ENCODE assay signal across 13 cellular contexts in the genomic region with DNA sequence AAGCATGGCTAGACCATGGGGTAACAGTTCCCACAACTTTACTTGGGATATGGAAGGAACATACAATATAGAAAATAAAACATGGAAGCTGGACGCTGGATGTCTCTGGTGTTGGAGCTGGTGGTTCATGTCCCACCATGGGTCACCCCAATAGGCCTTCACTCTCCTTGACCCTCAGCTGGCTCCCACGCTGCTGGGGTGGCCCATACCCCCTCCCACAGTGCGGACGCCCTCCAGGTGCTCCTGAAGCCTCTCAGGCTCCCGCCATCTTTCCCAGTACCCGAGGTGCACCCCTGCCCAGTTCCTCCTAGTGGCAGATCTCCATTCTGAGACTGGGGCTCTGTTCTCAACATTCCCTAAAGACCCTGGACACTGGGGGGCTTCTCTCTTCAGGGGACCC. TPM values are rescaled to one million over a fixed set of nuclear protein-coding genes. Genes with fewer than 3 reads are reported as not detected.
DNase-seq lines count a peak whose midpoint lies in the region; ATAC-seq and TF ChIP-seq lines count a peak whose summit lies in the region.
"Had no signal": no experiment of that assay in that cellular context is flagged by ENCODE, and none has a peak within 500 bp of the region (broad histone marks: within the 10 kb centered on the region; RNA-seq: fewer than 3 reads in every experiment).

No MANE protein-coding gene starts in this region.

- peaks cover 16% of the 10 kb centered on the region for H3K4me1 Mint-ChIP-seq in GM23338

- H3K9ac ChIP-seq in mammary epithelial cell (ENCODE audit: insufficient read depth, low read length) (peak overlapping the region; percentile 18), mesendoderm (ENCODE audit: low read length) (no peak overlapping the region), smooth muscle cell (ENCODE audit: low read depth) (peak overlapping the region; percentile 35)

- H2AFZ ChIP-seq in GM23338 (peak overlapping the region; percentile 99), mammary epithelial cell (ENCODE audit: low read depth, low read length) (peak overlapping the region; percentile 80), smooth muscle cell (ENCODE audit: low read depth) (no peak overlapping the region)

- ATAC-seq in GM23338 (no peak), HG03135 (IDR thresholded peaks at IDR 0.05; ENCODE audit: unreplicated experiment) (no peak), HG03175 (IDR thresholded peaks at IDR 0.05; ENCODE audit: unreplicated experiment) (no peak)
- ATAC-seq: activated CD4-positive, alpha-beta T cell treated with anti-CD3 and anti-CD28 coated beads for 36 hours had no signal

- H3K4ac ChIP-seq in mesendoderm (ENCODE audit: low read depth, low read length), result no peak overlapping the region

- no TSS peak for BruUV-seq in mammary epithelial cell (replicated peaks; lab: Mats Ljungman, UMichigan)

- no peak for DNase-seq in GM23338 (ENCODE audit: low spot score)
- DNase-seq in mammary epithelial cell, result no peak
- no peak for DNase-seq in mesendoderm
- DNase-seq in smooth muscle cell (lab: John Stamatoyannopoulos, UW; ENCODE audit: unreplicated experiment), result no peak
- DNase-seq in NCI-H345 treated with DMSO at 0.1 percent for 48 hours (lab: John Stamatoyannopoulos, UW; ENCODE audit: unreplicated experiment), result no peak
- no peak for DNase-seq in NCI-H1105 treated with DMSO at 0.1 percent for 48 hours (lab: John Stamatoyannopoulos, UW)
- DNase-seq: activated CD4-positive, alpha-beta T cell treated with anti-CD3 and anti-CD28 coated beads for 36 hours; NCI-H1930; NK-92 treated with Interleukin-12 subunit alpha and Interleukin-12 subunit beta, amount 100 ng/mL, for 24 hours had no signal

- H3K9me2 ChIP-seq in GM23338 (ENCODE audit: insufficient read depth), result peaks cover 12% of the 10 kb centered on the region; the same call in 1 of the 2 replicates

- H3K9me3 ChIP-seq in mammary epithelial cell (replicated peaks; ENCODE audit: insufficient read depth, low read length) (peaks cover 7% of the 10 kb centered on the region), smooth muscle cell (replicated peaks; ENCODE audit: low read depth) (no peaks in the 10 kb centered on the region)

- H2AK5ac ChIP-seq in mesendoderm (ENCODE audit: low read length), result no peak overlapping the region

- no peaks in the 10 kb centered on the region for H3K27me3 ChIP-seq in GM23338 (ENCODE audit: insufficient read depth)
- H3K27me3 ChIP-seq in mammary epithelial cell (ENCODE audit: insufficient read depth, low read length), result no peaks in the 10 kb centered on the region
- no peaks in the 10 kb centered on the region for H3K27me3 ChIP-seq in mesendoderm (ENCODE audit: insufficient read depth, low read length, poor library complexity)
- no peaks in the 10 kb centered on the region for H3K27me3 ChIP-seq in smooth muscle cell (ENCODE audit: low read depth)

- peak overlapping the region; percentile 69 for H3K27ac Mint-ChIP-seq in GM23338
- H3K27ac Mint-ChIP-seq: activated CD4-positive, alpha-beta T cell treated with anti-CD3 and anti-CD28 coated beads for 36 hours had no signal

- H3K79me2 ChIP-seq in GM23338 (replicated peaks; ENCODE audit: insufficient read depth), result no peaks in the 10 kb centered on the region
- H3K79me2 ChIP-seq in mammary epithelial cell (ENCODE audit: insufficient read depth, low read length), result no peaks in the 10 kb centered on the region
- H3K79me2 ChIP-seq in mesendoderm (ENCODE audit: control insufficient read depth, insufficient read depth, low read length), result no peaks in the 10 kb centered on the region
- H3K79me2 ChIP-seq in smooth muscle cell (ENCODE audit: low read depth), result no peaks in the 10 kb centered on the region

- no peak overlapping the region for H2BK5ac ChIP-seq in mesendoderm (ENCODE audit: low read length)

- intact Hi-C loops in mammary epithelial cell (cut with micrococcal nuclease), result no loop called here

- peaks cover 21% of the 10 kb centered on the region for H3K36me3 Mint-ChIP-seq in GM23338 (ENCODE audit: low read depth)

- H3K79me1 ChIP-seq in mesendoderm (ENCODE audit: low read length), result no peaks in the 10 kb centered on the region

- H3K27me3 Mint-ChIP-seq in GM23338 (ENCODE audit: insufficient read depth, low read depth, poor library complexity), result peaks cover 16% of the 10 kb centered on the region
- H3K27me3 Mint-ChIP-seq: activated CD4-positive, alpha-beta T cell treated with anti-CD3 and anti-CD28 coated beads for 36 hours had no signal

- H3F3A ChIP-seq in GM23338 (replicated peaks; ENCODE audit: low read depth), result no peaks in the 10 kb centered on the region
- H3F3A ChIP-seq in smooth muscle cell (ENCODE audit: low read depth), result peaks cover 38% of the 10 kb centered on the region

- in situ Hi-C loops in mammary epithelial cell (cut with MboI; ENCODE audit: low sequenced_read_pairs in 2 of 2), result no loop called here

- dilution Hi-C loops in mammary epithelial cell (cut with HindIII; ENCODE audit: low sequenced_read_pairs), result no loop called here

- H3K27ac ChIP-seq in GM23338 (ENCODE audit: low read depth), result no peak overlapping the region
- peak overlapping the region; percentile 92 for H3K27ac ChIP-seq in mammary epithelial cell (ENCODE audit: insufficient read depth, low read depth, low read length)
- peak overlapping the region; percentile 85 for H3K27ac ChIP-seq in mesendoderm (ENCODE audit: low read depth, low read length)
- peak overlapping the region; percentile 95 for H3K27ac ChIP-seq in smooth muscle cell (ENCODE audit: low read depth)

- H3K4me3 ChIP-seq in GM23338 (no peak overlapping the region), mammary epithelial cell (replicated peaks in 1 of 3; ENCODE audit: insufficient read depth in 1 of 3, low read depth in 2 of 3, low read length in 3 of 3) (no peak overlapping the region), mesendoderm (ENCODE audit: low read length) (no peak overlapping the region), smooth muscle cell (no peak overlapping the region)

- H2BK15ac ChIP-seq in mesendoderm (replicated peaks; ENCODE audit: low read depth), result no peak overlapping the region

- H3K36me3 ChIP-seq in GM23338 (ENCODE audit: insufficient read depth) (no peaks in the 10 kb centered on the region), mammary epithelial cell (ENCODE audit: insufficient read depth, low read length) (no peaks in the 10 kb centered on the region), mesendoderm (ENCODE audit: control insufficient read depth, insufficient read depth, low read length) (no peaks in the 10 kb centered on the region), smooth muscle cell (ENCODE audit: low read depth) (no peaks in the 10 kb centered on the region)

- no peak overlapping the region for H4K8ac ChIP-seq in mesendoderm (ENCODE audit: low read depth, low read length)

- H3K9me3 Mint-ChIP-seq in GM23338, result peaks cover 31% of the 10 kb centered on the region

- H3K4me1 ChIP-seq in GM23338 (ENCODE audit: insufficient read depth), result peaks cover 13% of the 10 kb centered on the region; the same call in 1 of the 2 replicates
- peaks cover 49% of the 10 kb centered on the region for H3K4me1 ChIP-seq in mammary epithelial cell (ENCODE audit: insufficient read depth, low read length)
- H3K4me1 ChIP-seq in mesendoderm (ENCODE audit: control insufficient read depth, low read depth, low read length), result peaks cover 4% of the 10 kb centered on the region
- peaks cover 17% of the 10 kb centered on the region for H3K4me1 ChIP-seq in smooth muscle cell (ENCODE audit: low read depth)

- H4K20me1 ChIP-seq in GM23338 (replicated peaks; ENCODE audit: insufficient read depth) (no peaks in the 10 kb centered on the region), mammary epithelial cell (ENCODE audit: insufficient read depth, low read length) (no peaks in the 10 kb centered on the region), smooth muscle cell (ENCODE audit: low read depth) (no peaks in the 10 kb centered on the region)

- peak overlapping the region; percentile 37 for H3K56ac ChIP-seq in mesendoderm (ENCODE audit: low read length)

- H3K4me2 ChIP-seq in GM23338, result no peak overlapping the region
- peak overlapping the region; percentile 83 for H3K4me2 ChIP-seq in mammary epithelial cell (ENCODE audit: insufficient read depth, low read depth, low read length)
- H3K4me2 ChIP-seq in mesendoderm (ENCODE audit: low read length), result no peak overlapping the region
- H3K4me2 ChIP-seq in smooth muscle cell, result peak overlapping the region; percentile 29

- CTCF ChIA-PET in mammary epithelial cell (lab: Charles Lee; ENCODE audit: low non-redundant PET), result no interaction called here

- H3K18ac ChIP-seq in mesendoderm (ENCODE audit: low read length), result peak overlapping the region; percentile 89

- H3K4me3 Mint-ChIP-seq in GM23338, result no peak overlapping the region
- H3K4me3 Mint-ChIP-seq: activated CD4-positive, alpha-beta T cell treated with anti-CD3 and anti-CD28 coated beads for 36 hours had no signal

- TF ChIP-seq CTCF in GM23338 (conservative IDR thresholded peaks at IDR 0.05; ENCODE audit: low read depth in 2 of 2), result no peak
- no peak for TF ChIP-seq CTCF in mammary epithelial cell (conservative IDR thresholded peaks at IDR 0.05 in 1 of 2, IDR thresholded peaks at IDR 0.05 in 1 of 2; ENCODE audit: extremely low read depth in 1 of 2, insufficient read depth in 1 of 2, low read depth in 1 of 2, low read length in 2 of 2)
- no peak for TF ChIP-seq CTCF in smooth muscle cell (IDR thresholded peaks at IDR 0.05; ENCODE audit: borderline replicate concordance, insufficient read depth, poor library complexity, severe bottlenecking)

- no peak overlapping the region for H2BK120ac ChIP-seq in mesendoderm (ENCODE audit: low read depth, low read length)

- 100% methylated on average over 6 of the region's 6 CpGs for WGBS in mammary epithelial cell (ENCODE audit: low coverage, missing lambda C conversion rate)
- no CpG with 5 or more reads among the region's 6 CpGs for WGBS in mesendoderm (ENCODE audit: extremely low coverage, insufficient coverage, low lambda C conversion rate)
- WGBS in smooth muscle cell (ENCODE audit: low lambda C conversion rate), result over 99% methylated on average over 6 of the region's 6 CpGs

- no peak overlapping the region for H3K23ac ChIP-seq in mesendoderm (ENCODE audit: low read length)

- no peak overlapping the region for H4K5ac ChIP-seq in mesendoderm (ENCODE audit: low read length)

RNA-seq across cellular contexts. Expression of gene CPA1, which starts 5.8 kb away (rescaled TPM):
- not detected in 2 replicates for total RNA-seq in GM23338 (2014; rRNA removed; shearing (Covaris generic))
- polyA plus RNA-seq in GM23338 (2016; fragmentation: Nextera tagmentation; extraction: Ambion mirVana) (not detected in 2 replicates), mammary epithelial cell (not detected), smooth muscle cell (1.7 and 3.8 TPM in 2 replicates)
- total RNA-seq in mammary epithelial cell (under 1 TPM in 1 of 2 donors, not detected in 1; 0.67 TPM), smooth muscle cell (0.90 TPM in 2 replicates)
- not detected for polyA minus RNA-seq in mammary epithelial cell
- polyA plus RNA-seq in mesendoderm (2013, experiment 1 of 2), result not detected
- not detected for polyA plus RNA-seq in mesendoderm (2013, experiment 2 of 2)
- total RNA-seq: activated CD4-positive, alpha-beta T cell treated with anti-CD3 and anti-CD28 coated beads for 36 hours; cerebellum; kidney epithelial cell had no signal

RNA-seq across cellular contexts. Expression of gene CPA5, which starts 29.9 kb away (rescaled TPM):
- total RNA-seq in GM23338 (2014; rRNA removed; shearing (Covaris generic)), result not detected in 2 replicates
- polyA plus RNA-seq in GM23338 (2016; fragmentation: Nextera tagmentation; extraction: Ambion mirVana) (not detected in 2 replicates), mammary epithelial cell (0.75 TPM), smooth muscle cell (0.45 TPM in 1 of 2 replicates, not detected in the other)
- total RNA-seq in mammary epithelial cell (not detected), smooth muscle cell (not detected in 2 replicates)
- polyA minus RNA-seq in mammary epithelial cell, result not detected
- not detected for polyA plus RNA-seq in mesendoderm (2013, experiment 1 of 2)
- polyA plus RNA-seq in mesendoderm (2013, experiment 2 of 2), result 0.07 TPM
- total RNA-seq: cerebellum, kidney epithelial cell had no signal

Comparison
In these comparisons a context has a peak if more than half of its experiments do, and no peak if none do; other contexts are left out.
1. H3K4me2 ChIP-seq: peak in mammary epithelial cell (single experiment) and smooth muscle cell (single experiment); none in GM23338 (single experiment) and mesendoderm (single experiment).